In the genomic region with DNA sequence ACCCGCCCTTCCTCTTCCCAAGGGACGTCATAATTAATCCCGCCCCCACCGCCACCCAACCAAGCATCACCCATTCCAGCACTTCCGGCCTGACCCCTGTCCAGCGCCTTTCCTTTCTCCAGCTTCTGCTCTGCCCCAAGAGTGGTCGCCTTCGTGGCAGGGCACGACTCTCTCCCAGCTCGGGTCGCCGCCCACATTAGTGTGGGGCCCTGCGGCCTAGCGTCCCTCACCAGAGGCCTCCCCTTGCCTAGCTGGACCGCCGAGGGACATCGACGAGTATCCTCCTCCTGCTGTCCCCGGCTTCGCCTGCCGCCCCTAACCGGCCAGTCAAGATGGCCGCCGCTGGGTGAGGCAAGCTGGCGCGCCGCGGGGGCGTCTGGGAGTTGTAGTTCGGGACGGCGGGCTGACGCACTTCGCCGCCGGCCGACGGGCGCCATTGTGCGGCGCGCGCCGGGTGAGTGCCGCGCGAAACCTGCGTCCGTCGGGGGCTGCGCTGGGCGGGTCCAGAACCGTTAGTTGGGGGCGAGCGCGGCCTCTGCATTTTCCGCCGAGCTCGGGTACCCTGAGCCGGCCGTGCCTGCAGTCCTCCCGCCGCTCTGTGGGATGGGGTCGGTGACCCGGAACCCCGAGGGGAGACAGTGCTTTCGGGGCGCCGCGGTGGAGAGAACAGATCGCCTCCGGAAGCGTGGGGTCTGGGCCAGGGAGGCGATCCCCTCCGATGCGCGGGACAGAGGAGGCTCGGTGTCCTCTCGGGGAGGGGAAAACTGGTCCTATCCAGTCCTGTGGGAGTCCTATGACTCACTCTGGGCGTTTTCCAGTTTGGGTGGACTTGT, we compare ENCODE assay signal across 1 cellular context.
TF ChIP-seq lines count a peak whose summit lies in the region.

A gene (plus strand): TSS at position 73 of the 833 bp plus-strand sequence. CDS start 905 bp downstream, outside the sequence.

TF ChIP-seq in HepG2, 621 proteins besides CTCF, POLR2A, EP300 and RAD21 (continued from another document and continues in another):
- TF ChIP-seq, protein P1, sequence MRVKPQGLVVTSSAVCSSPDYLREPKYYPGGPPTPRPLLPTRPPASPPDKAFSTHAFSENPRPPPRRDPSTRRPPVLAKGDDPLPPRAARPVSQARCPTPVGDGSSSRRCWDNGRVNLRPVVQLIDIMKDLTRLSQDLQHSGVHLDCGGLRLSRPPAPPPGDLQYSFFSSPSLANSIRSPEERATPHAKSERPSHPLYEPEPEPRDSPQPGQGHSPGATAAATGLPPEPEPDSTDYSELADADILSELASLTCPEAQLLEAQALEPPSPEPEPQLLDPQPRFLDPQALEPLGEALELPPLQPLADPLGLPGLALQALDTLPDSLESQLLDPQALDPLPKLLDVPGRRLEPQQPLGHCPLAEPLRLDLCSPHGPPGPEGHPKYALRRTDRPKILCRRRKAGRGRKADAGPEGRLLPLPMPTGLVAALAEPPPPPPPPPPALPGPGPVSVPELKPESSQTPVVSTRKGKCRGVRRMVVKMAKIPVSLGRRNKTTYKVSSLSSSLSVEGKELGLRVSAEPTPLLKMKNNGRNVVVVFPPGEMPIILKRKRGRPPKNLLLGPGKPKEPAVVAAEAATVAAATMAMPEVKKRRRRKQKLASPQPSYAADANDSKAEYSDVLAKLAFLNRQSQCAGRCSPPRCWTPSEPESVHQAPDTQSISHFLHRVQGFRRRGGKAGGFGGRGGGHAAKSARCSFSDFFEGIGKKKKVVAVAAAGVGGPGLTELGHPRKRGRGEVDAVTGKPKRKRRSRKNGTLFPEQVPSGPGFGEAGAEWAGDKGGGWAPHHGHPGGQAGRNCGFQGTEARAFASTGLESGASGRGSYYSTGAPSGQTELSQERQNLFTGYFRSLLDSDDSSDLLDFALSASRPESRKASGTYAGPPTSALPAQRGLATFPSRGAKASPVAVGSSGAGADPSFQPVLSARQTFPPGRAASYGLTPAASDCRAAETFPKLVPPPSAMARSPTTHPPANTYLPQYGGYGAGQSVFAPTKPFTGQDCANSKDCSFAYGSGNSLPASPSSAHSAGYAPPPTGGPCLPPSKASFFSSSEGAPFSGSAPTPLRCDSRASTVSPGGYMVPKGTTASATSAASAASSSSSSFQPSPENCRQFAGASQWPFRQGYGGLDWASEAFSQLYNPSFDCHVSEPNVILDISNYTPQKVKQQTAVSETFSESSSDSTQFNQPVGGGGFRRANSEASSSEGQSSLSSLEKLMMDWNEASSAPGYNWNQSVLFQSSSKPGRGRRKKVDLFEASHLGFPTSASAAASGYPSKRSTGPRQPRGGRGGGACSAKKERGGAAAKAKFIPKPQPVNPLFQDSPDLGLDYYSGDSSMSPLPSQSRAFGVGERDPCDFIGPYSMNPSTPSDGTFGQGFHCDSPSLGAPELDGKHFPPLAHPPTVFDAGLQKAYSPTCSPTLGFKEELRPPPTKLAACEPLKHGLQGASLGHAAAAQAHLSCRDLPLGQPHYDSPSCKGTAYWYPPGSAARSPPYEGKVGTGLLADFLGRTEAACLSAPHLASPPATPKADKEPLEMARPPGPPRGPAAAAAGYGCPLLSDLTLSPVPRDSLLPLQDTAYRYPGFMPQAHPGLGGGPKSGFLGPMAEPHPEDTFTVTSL (CRISPR knock-in tag; IDR thresholded peaks at IDR 0.05; ENCODE audit: borderline replicate concordance), result peak; percentile 70; the same call in 1 of the 2 replicates
- TF ChIP-seq CEBPB (IDR thresholded peaks at IDR 0.05; ENCODE audit: borderline replicate concordance, low read depth, low read length), result peak; percentile 74; the same call in 1 of the 2 replicates
- TF ChIP-seq ERF (CRISPR knock-in tag; IDR thresholded peaks at IDR 0.05), result peak; percentile 39; the same call in 1 of the 2 replicates
- no peak for TF ChIP-seq SOX6 (IDR thresholded peaks at IDR 0.05)
- TF ChIP-seq SOX6 (CRISPR knock-in tag; IDR thresholded peaks at IDR 0.05), result peak; percentile 49
- TF ChIP-seq ATM (IDR thresholded peaks at IDR 0.05; ENCODE audit: borderline replicate concordance), result no peak
- TF ChIP-seq ZNF143 (CRISPR knock-in tag; IDR thresholded peaks at IDR 0.05), result peak; percentile 97
- peak; percentile 95 for TF ChIP-seq KDM5B (CRISPR knock-in tag; IDR thresholded peaks at IDR 0.05; ENCODE audit: borderline replicate concordance)
- peak; percentile 65; the same call in 1 of the 2 replicates for TF ChIP-seq ATF7-NPFF (CRISPR knock-in tag; IDR thresholded peaks at IDR 0.05; ENCODE audit: low read depth)
- peak; percentile 19; the same call in 1 of the 2 replicates for TF ChIP-seq YEATS2 (CRISPR knock-in tag; IDR thresholded peaks at IDR 0.05; ENCODE audit: borderline replicate concordance)
- TF ChIP-seq ZNF660 (CRISPR knock-in tag; IDR thresholded peaks at IDR 0.05; ENCODE audit: borderline replicate concordance, low read depth), result 0 out of 2 replicates have a peak, but pooled peaks have one; percentile 65
- peak; percentile 85 for TF ChIP-seq SPEN (CRISPR knock-in tag; IDR thresholded peaks at IDR 0.05; ENCODE audit: low read depth)
- no peak for TF ChIP-seq BHLHE40 (IDR thresholded peaks at IDR 0.05; ENCODE audit: low read length)
- TF ChIP-seq, protein P2, sequence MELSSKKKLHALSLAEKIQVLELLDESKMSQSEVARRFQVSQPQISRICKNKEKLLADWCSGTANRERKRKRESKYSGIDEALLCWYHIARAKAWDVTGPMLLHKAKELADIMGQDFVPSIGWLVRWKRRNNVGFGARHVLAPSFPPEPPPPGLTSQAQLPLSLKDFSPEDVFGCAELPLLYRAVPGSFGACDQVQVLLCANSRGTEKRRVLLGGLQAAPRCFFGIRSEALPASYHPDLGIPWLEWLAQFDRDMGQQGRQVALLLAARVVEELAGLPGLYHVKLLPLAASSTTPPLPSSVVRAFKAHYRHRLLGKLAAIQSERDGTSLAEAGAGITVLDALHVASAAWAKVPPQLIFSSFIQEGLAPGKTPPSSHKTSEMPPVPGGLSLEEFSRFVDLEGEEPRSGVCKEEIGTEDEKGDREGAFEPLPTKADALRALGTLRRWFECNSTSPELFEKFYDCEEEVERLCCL (CRISPR knock-in tag; IDR thresholded peaks at IDR 0.05; ENCODE audit: borderline replicate concordance), result 0 out of 2 replicates have a peak, but pooled peaks have one; percentile 12
- TF ChIP-seq, protein P3, sequence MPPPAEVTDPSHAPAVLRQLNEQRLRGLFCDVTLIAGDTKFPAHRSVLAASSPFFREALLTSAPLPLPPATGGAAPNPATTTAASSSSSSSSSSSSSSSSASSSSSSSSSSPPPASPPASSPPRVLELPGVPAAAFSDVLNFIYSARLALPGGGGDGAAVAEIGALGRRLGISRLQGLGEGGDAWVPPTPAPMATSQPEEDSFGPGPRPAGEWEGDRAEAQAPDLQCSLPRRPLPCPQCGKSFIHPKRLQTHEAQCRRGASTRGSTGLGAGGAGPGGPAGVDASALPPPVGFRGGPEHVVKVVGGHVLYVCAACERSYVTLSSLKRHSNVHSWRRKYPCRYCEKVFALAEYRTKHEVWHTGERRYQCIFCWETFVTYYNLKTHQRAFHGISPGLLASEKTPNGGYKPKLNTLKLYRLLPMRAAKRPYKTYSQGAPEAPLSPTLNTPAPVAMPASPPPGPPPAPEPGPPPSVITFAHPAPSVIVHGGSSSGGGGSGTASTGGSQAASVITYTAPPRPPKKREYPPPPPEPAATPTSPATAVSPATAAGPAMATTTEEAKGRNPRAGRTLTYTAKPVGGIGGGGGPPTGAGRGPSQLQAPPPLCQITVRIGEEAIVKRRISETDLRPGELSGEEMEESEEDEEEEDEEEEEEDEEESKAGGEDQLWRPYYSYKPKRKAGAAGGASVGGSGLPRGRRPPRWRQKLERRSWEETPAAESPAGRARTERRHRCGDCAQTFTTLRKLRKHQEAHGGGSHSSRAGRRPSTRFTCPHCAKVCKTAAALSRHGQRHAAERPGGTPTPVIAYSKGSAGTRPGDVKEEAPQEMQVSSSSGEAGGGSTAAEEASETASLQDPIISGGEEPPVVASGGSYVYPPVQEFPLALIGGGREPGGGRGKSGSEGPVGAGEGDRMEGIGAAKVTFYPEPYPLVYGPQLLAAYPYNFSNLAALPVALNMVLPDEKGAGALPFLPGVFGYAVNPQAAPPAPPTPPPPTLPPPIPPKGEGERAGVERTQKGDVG (CRISPR knock-in tag; IDR thresholded peaks at IDR 0.05; ENCODE audit: borderline replicate concordance), result 0 out of 2 replicates have a peak, but pooled peaks have one; percentile 22
- TF ChIP-seq ZBTB38 (CRISPR knock-in tag; IDR thresholded peaks at IDR 0.05), result no peak
- TF ChIP-seq IRX3 (CRISPR knock-in tag; IDR thresholded peaks at IDR 0.05; ENCODE audit: borderline replicate concordance, low read depth), result peak; percentile 81; the same call in 1 of the 2 replicates
- TF ChIP-seq AKAP8 (CRISPR knock-in tag; IDR thresholded peaks at IDR 0.05), result peak; percentile 61; the same call in 1 of the 2 replicates
- TF ChIP-seq HNRNPK (IDR thresholded peaks at IDR 0.05; ENCODE audit: low read depth, low read length, poor library complexity, severe bottlenecking), result peak; percentile 50
- TF ChIP-seq HOXA9 (CRISPR knock-in tag; IDR thresholded peaks at IDR 0.05; ENCODE audit: borderline replicate concordance), result peak; percentile 84
- TF ChIP-seq NFKB2 (CRISPR knock-in tag; IDR thresholded peaks at IDR 0.05; ENCODE audit: borderline replicate concordance), result no peak
- TF ChIP-seq, protein P4, sequence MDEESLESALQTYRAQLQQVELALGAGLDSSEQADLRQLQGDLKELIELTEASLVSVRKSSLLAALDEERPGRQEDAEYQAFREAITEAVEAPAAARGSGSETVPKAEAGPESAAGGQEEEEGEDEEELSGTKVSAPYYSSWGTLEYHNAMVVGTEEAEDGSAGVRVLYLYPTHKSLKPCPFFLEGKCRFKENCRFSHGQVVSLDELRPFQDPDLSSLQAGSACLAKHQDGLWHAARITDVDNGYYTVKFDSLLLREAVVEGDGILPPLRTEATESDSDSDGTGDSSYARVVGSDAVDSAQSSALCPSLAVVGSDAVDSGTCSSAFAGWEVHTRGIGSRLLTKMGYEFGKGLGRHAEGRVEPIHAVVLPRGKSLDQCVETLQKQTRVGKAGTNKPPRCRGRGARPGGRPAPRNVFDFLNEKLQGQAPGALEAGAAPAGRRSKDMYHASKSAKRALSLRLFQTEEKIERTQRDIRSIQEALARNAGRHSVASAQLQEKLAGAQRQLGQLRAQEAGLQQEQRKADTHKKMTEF (CRISPR knock-in tag; IDR thresholded peaks at IDR 0.05), result peak; percentile 96
- TF ChIP-seq, protein P5, sequence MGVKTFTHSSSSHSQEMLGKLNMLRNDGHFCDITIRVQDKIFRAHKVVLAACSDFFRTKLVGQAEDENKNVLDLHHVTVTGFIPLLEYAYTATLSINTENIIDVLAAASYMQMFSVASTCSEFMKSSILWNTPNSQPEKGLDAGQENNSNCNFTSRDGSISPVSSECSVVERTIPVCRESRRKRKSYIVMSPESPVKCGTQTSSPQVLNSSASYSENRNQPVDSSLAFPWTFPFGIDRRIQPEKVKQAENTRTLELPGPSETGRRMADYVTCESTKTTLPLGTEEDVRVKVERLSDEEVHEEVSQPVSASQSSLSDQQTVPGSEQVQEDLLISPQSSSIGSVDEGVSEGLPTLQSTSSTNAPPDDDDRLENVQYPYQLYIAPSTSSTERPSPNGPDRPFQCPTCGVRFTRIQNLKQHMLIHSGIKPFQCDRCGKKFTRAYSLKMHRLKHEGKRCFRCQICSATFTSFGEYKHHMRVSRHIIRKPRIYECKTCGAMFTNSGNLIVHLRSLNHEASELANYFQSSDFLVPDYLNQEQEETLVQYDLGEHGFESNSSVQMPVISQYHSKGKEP (CRISPR knock-in tag; IDR thresholded peaks at IDR 0.05), result 0 out of 2 replicates have a peak, but pooled peaks have one; percentile 16
- TF ChIP-seq KLF6 (CRISPR knock-in tag; IDR thresholded peaks at IDR 0.05), result 0 out of 2 replicates have a peak, but pooled peaks have one; percentile 43
- peak; percentile 96 for TF ChIP-seq REPIN1 (CRISPR knock-in tag; IDR thresholded peaks at IDR 0.05; ENCODE audit: borderline replicate concordance, low read depth)
- TF ChIP-seq GATA4 (IDR thresholded peaks at IDR 0.05; ENCODE audit: borderline replicate concordance, low read depth), result peak; percentile 54; the same call in 1 of the 2 replicates
- TF ChIP-seq ZNF24 (IDR thresholded peaks at IDR 0.05), result no peak
- TF ChIP-seq ZFX (CRISPR knock-in tag; IDR thresholded peaks at IDR 0.05; ENCODE audit: low read depth), result peak; percentile 79
- TF ChIP-seq ZNF83 (CRISPR knock-in tag; IDR thresholded peaks at IDR 0.05; ENCODE audit: borderline replicate concordance), result 0 out of 2 replicates have a peak, but pooled peaks have one; percentile 11
- TF ChIP-seq CBX5 (CRISPR knock-in tag; IDR thresholded peaks at IDR 0.05; ENCODE audit: borderline replicate concordance), result peak; percentile 64; the same call in 1 of the 2 replicates
- TF ChIP-seq ZNF552 (CRISPR knock-in tag; IDR thresholded peaks at IDR 0.05; ENCODE audit: borderline replicate concordance), result peak; percentile 40; the same call in 1 of the 2 replicates
- peak; percentile 47; the same call in 1 of the 2 replicates for TF ChIP-seq ZNF160 (CRISPR knock-in tag; IDR thresholded peaks at IDR 0.05)
- peak; percentile 89 for TF ChIP-seq ZNF124 (CRISPR knock-in tag; IDR thresholded peaks at IDR 0.05)
- peak; percentile 64; the same call in 1 of the 2 replicates for TF ChIP-seq ZNF670 (CRISPR knock-in tag; IDR thresholded peaks at IDR 0.05; ENCODE audit: borderline replicate concordance)
- TF ChIP-seq CBFB (CRISPR knock-in tag; IDR thresholded peaks at IDR 0.05), result peak; percentile 86
- peak; percentile 72; the same call in 1 of the 2 replicates for TF ChIP-seq ZNF546 (CRISPR knock-in tag; conservative IDR thresholded peaks at IDR 0.05)
- TF ChIP-seq ZNF225 (CRISPR knock-in tag; IDR thresholded peaks at IDR 0.05), result no peak
- TF ChIP-seq, protein P6, sequence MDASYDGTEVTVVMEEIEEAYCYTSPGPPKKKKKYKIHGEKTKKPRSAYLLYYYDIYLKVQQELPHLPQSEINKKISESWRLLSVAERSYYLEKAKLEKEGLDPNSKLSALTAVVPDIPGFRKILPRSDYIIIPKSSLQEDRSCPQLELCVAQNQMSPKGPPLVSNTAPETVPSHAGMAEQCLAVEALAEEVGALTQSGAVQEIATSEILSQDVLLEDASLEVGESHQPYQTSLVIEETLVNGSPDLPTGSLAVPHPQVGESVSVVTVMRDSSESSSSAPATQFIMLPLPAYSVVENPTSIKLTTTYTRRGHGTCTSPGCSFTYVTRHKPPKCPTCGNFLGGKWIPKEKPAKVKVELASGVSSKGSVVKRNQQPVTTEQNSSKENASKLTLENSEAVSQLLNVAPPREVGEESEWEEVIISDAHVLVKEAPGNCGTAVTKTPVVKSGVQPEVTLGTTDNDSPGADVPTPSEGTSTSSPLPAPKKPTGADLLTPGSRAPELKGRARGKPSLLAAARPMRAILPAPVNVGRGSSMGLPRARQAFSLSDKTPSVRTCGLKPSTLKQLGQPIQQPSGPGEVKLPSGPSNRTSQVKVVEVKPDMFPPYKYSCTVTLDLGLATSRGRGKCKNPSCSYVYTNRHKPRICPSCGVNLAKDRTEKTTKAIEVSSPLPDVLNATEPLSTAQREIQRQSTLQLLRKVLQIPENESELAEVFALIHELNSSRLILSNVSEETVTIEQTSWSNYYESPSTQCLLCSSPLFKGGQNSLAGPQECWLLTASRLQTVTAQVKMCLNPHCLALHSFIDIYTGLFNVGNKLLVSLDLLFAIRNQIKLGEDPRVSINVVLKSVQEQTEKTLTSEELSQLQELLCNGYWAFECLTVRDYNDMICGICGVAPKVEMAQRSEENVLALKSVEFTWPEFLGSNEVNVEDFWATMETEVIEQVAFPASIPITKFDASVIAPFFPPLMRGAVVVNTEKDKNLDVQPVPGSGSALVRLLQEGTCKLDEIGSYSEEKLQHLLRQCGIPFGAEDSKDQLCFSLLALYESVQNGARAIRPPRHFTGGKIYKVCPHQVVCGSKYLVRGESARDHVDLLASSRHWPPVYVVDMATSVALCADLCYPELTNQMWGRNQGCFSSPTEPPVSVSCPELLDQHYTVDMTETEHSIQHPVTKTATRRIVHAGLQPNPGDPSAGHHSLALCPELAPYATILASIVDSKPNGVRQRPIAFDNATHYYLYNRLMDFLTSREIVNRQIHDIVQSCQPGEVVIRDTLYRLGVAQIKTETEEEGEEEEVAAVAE (CRISPR knock-in tag; IDR thresholded peaks at IDR 0.05; ENCODE audit: borderline replicate concordance), result 0 out of 2 replicates have a peak, but pooled peaks have one; percentile 20
